In genomic region chr14:36757730-36758286, GRCh38 we compare ENCODE assay signal across 27 cellular contexts.
"Had no signal": no experiment of that assay in that cellular context is flagged by ENCODE, and none has a peak within 500 bp of the region (broad histone marks: within the 10 kb centered on the region; RNA-seq: fewer than 3 reads in every experiment).

No MANE protein-coding gene starts in this region.

- H3K36me3 Mint-ChIP-seq: stimulated activated memory B cell treated with anti-CD40 and anti-IgM and Interleukin-4, amounts not matched to agents 10 μg/mL and 1 μg/mL and 100 μg/mL, for 72 hours had no signal

- DNase-seq: effector CD8-positive, alpha-beta T cell; endodermal cell; foreskin fibroblast; heart left ventricle; left cardiac atrium; left lung; mesendoderm; midbrain; naive thymus-derived CD4-positive, alpha-beta T cell; nucleus accumbens; sigmoid colon; spleen; stimulated activated CD4-positive, alpha-beta T cell treated with anti-CD3 and anti-CD28 coated beads, Interleukin-4, amount 100 ng/mL, for 4 hours; stimulated activated naive CD8-positive, alpha-beta T cell treated with anti-CD3 and anti-CD28 coated beads, Interleukin-15, Interleukin-2, amounts not matched to agents 100 U/mL and 50 U/mL, for 24 hours; substantia nigra; testis; tibial artery; upper lobe of left lung had no signal

- H3K4me3 Mint-ChIP-seq: dendritic cell treated with granulocyte-macrophage colony-stimulating factor and Interleukin-4, amounts not matched to agents 40 ng/mL and 50 ng/mL, for 4 days; endodermal cell; naive thymus-derived CD4-positive, alpha-beta T cell; nephron; stimulated activated memory B cell treated with anti-CD40 and anti-IgM and Interleukin-4, amounts not matched to agents 10 μg/mL and 1 μg/mL and 100 μg/mL, for 72 hours had no signal

- H3K27ac Mint-ChIP-seq: dendritic cell treated with granulocyte-macrophage colony-stimulating factor and Interleukin-4, amounts not matched to agents 40 ng/mL and 50 ng/mL, for 4 days; endodermal cell; naive thymus-derived CD4-positive, alpha-beta T cell; nephron; stimulated activated memory B cell treated with anti-CD40 and anti-IgM and Interleukin-4, amounts not matched to agents 10 μg/mL and 1 μg/mL and 100 μg/mL, for 72 hours had no signal

- H3K27me3 ChIP-seq: gastroesophageal sphincter, heart left ventricle, hepatocyte, left lung, right atrium auricular region, sigmoid colon, spleen, testis, tibial artery, upper lobe of left lung had no signal

- H3K4me2 ChIP-seq: hepatocyte had no signal

- H3K4me1 Mint-ChIP-seq: naive thymus-derived CD4-positive, alpha-beta T cell; nephron; stimulated activated memory B cell treated with anti-CD40 and anti-IgM and Interleukin-4, amounts not matched to agents 10 μg/mL and 1 μg/mL and 100 μg/mL, for 72 hours had no signal

- H3K9me3 ChIP-seq: prostate gland, right atrium auricular region, sigmoid colon, testis, tibial artery had no signal

- FAIRE-seq: islet of Langerhans, urothelium cell line had no signal

- H3K36me3 ChIP-seq: gastroesophageal sphincter, heart left ventricle, left lung, prostate gland, right atrium auricular region, sigmoid colon, spleen, tibial artery, upper lobe of left lung had no signal

- H3K79me2 ChIP-seq: hepatocyte had no signal

- H3K4me1 ChIP-seq: gastroesophageal sphincter, heart left ventricle, left lung, prostate gland, right atrium auricular region, sigmoid colon, spleen, testis, tibial artery, upper lobe of left lung had no signal

- H3K4me3 ChIP-seq: gastroesophageal sphincter, heart left ventricle, hepatocyte, left lung, prostate gland, right atrium auricular region, sigmoid colon, spleen, testis, tibial artery, upper lobe of left lung had no signal

- ATAC-seq: gastroesophageal sphincter; heart left ventricle; left cardiac atrium; left lung; naive thymus-derived CD4-positive, alpha-beta T cell; stimulated activated memory B cell treated with anti-CD40 and anti-IgM and Interleukin-4, amounts not matched to agents 10 μg/mL and 1 μg/mL and 100 μg/mL, for 72 hours; stimulated activated naive CD8-positive, alpha-beta T cell treated with anti-CD3 and anti-CD28 coated beads, Interleukin-15, Interleukin-2, amounts not matched to agents 100 U/mL and 50 U/mL, for 24 hours had no signal

- H3K27me3 Mint-ChIP-seq: dendritic cell treated with granulocyte-macrophage colony-stimulating factor and Interleukin-4, amounts not matched to agents 40 ng/mL and 50 ng/mL, for 4 days; stimulated activated memory B cell treated with anti-CD40 and anti-IgM and Interleukin-4, amounts not matched to agents 10 μg/mL and 1 μg/mL and 100 μg/mL, for 72 hours had no signal

- H2AFZ ChIP-seq: hepatocyte had no signal

- H3K27ac ChIP-seq: gastroesophageal sphincter, heart left ventricle, hepatocyte, left lung, prostate gland, right atrium auricular region, sigmoid colon, spleen, testis, tibial artery, upper lobe of left lung had no signal
